ENCODE assay signal across 33 cellular contexts in the genomic region with DNA sequence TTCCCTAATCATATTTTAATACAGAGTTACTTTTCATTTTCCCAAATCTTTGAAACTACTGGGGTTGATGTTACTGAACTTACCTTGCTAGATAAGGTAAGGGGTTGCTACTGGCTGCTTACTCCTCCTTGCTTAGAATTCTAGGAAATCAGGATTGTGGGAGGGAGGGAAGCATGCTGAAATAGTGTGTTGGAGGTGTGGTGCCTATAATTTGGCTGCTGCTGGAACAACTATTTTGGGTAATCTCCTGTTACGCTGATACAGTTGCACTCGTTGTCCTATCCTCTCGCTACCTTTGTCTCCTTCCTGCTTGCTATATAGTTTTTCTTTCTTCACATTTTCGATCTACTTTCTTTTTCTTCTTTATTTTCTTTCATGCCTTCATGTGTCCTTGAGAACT.
DNase-seq lines count a peak whose midpoint lies in the region; ATAC-seq and TF ChIP-seq lines count a peak whose summit lies in the region.
"Had no signal": no experiment of that assay in that cellular context is flagged by ENCODE, and none has a peak within 500 bp of the region (broad histone marks: within the 10 kb centered on the region; RNA-seq: fewer than 3 reads in every experiment).

No MANE protein-coding gene starts in this region.

- peak overlapping the region; percentile 26 for H3K27ac Mint-ChIP-seq in endodermal cell
- H3K27ac Mint-ChIP-seq: B cell; CD14-positive monocyte; CD4-positive, alpha-beta memory T cell; CD4-positive, alpha-beta T cell; CD4-positive, CD25-positive, alpha-beta regulatory T cell; CD8-positive, alpha-beta memory T cell; CD8-positive, alpha-beta T cell had no signal

- H2BK5ac ChIP-seq in mesendoderm (ENCODE audit: low read length): peak overlapping the region; percentile 53

- ATAC-seq in HG03442 (IDR thresholded peaks at IDR 0.05; ENCODE audit: unreplicated experiment): no peak
- ATAC-seq: A549; CD8-positive, alpha-beta T cell had no signal

- CTCF ChIA-PET in A673 (lab: Charles Lee): no interaction called here

- H2AK5ac ChIP-seq in mesendoderm (ENCODE audit: low read length): no peak overlapping the region

- TF ChIP-seq CTCF in endodermal cell (conservative IDR thresholded peaks at IDR 0.05): no peak
- TF ChIP-seq CTCF in A673 (conservative IDR thresholded peaks at IDR 0.05; ENCODE audit: low read depth, low read length): no peak

- no peak overlapping the region for H4K5ac ChIP-seq in mesendoderm (ENCODE audit: low read length)

- H3K36me3 Mint-ChIP-seq in endodermal cell (ENCODE audit: low read depth): no peaks in the 10 kb centered on the region
- H3K36me3 Mint-ChIP-seq: CD14-positive monocyte; CD4-positive, alpha-beta memory T cell; CD4-positive, CD25-positive, alpha-beta regulatory T cell; CD8-positive, alpha-beta memory T cell; CD8-positive, alpha-beta T cell had no signal

- no peak overlapping the region for H3K9ac ChIP-seq in endodermal cell (ENCODE audit: extremely low read depth, low read length, poor library complexity, severe bottlenecking)
- no peak overlapping the region for H3K9ac ChIP-seq in mesendoderm (ENCODE audit: low read length)
- H3K9ac ChIP-seq: BLaER1; BLaER1 treated with 17β-estradiol and CSF1 and Interleukin-3, amounts not matched to agents 10 nM and 100 nM had no signal

- no peak overlapping the region for H3K4me3 Mint-ChIP-seq in endodermal cell
- H3K4me3 Mint-ChIP-seq: B cell; CD14-positive monocyte; CD4-positive, alpha-beta memory T cell; CD4-positive, alpha-beta T cell; CD4-positive, CD25-positive, alpha-beta regulatory T cell; CD8-positive, alpha-beta memory T cell; CD8-positive, alpha-beta T cell had no signal

- no peak overlapping the region for H3K23ac ChIP-seq in mesendoderm (ENCODE audit: low read length)

- H2BK15ac ChIP-seq in mesendoderm (replicated peaks; ENCODE audit: low read depth): no peak overlapping the region

- H3K4me1 ChIP-seq in endodermal cell (ENCODE audit: control insufficient read depth, insufficient read depth, low read length): peaks cover 28% of the 10 kb centered on the region
- peaks cover 8% of the 10 kb centered on the region for H3K4me1 ChIP-seq in mesendoderm (ENCODE audit: control insufficient read depth, low read depth, low read length)
- H3K4me1 ChIP-seq in A673 (ENCODE audit: insufficient read depth, low read length, poor library complexity, severe bottlenecking): no peaks in the 10 kb centered on the region
- H3K4me1 ChIP-seq: A549, BE2C, BLaER1, Caco-2 had no signal

- no peaks in the 10 kb centered on the region for H3K79me2 ChIP-seq in mesendoderm (ENCODE audit: control insufficient read depth, insufficient read depth, low read length)

- no peak overlapping the region for H3K4me3 ChIP-seq in endodermal cell (ENCODE audit: low read length)
- H3K4me3 ChIP-seq in mesendoderm (ENCODE audit: low read length): no peak overlapping the region
- no peak overlapping the region for H3K4me3 ChIP-seq in A673 (ENCODE audit: low read depth, low read length, poor library complexity, severe bottlenecking)
- H3K4me3 ChIP-seq: A549; BLaER1; BLaER1 treated with 17β-estradiol and CSF1 and Interleukin-3, amounts not matched to agents 10 nM and 100 nM had no signal

- H3K27me3 Mint-ChIP-seq in endodermal cell (ENCODE audit: insufficient read depth): peaks cover 3% of the 10 kb centered on the region
- H3K27me3 Mint-ChIP-seq: B cell; CD4-positive, alpha-beta memory T cell; CD4-positive, alpha-beta T cell; CD4-positive, CD25-positive, alpha-beta regulatory T cell; CD8-positive, alpha-beta memory T cell had no signal

- WGBS in endodermal cell (ENCODE audit: insufficient coverage in 1 of 2, insufficient read length in 1 of 2), 2 experiments: 86 to 97% methylated on average over 4 of the region's 4 CpGs
- WGBS in mesendoderm (ENCODE audit: extremely low coverage, insufficient coverage, low lambda C conversion rate): no CpG with 5 or more reads among the region's 4 CpGs

- peak overlapping the region; percentile 47 for H3K56ac ChIP-seq in mesendoderm (ENCODE audit: low read length)

- H3K79me1 ChIP-seq in mesendoderm (ENCODE audit: low read length): no peaks in the 10 kb centered on the region

- H3K4ac ChIP-seq in mesendoderm (ENCODE audit: low read depth, low read length): no peak overlapping the region

- peaks cover 2% of the 10 kb centered on the region for H3K9me3 Mint-ChIP-seq in endodermal cell

- H3K4me2 ChIP-seq in mesendoderm (ENCODE audit: low read length): no peak overlapping the region
- H3K4me2 ChIP-seq: A549; BLaER1; BLaER1 treated with 17β-estradiol and CSF1 and Interleukin-3, amounts not matched to agents 10 nM and 100 nM had no signal

- H4K8ac ChIP-seq in mesendoderm (ENCODE audit: low read depth, low read length): no peak overlapping the region

- POLR2A ChIA-PET in A673 (lab: Charles Lee; ENCODE audit: low non-redundant PET): no interaction called here

- no peak for DNase-seq in endodermal cell
- no peak for DNase-seq in mesendoderm
- peak; percentile 11 for DNase-seq in putamen (ENCODE audit: low spot score)
- no peak for DNase-seq in SHP77 treated with DMSO at 0.1 percent for 48 hours (lab: John Stamatoyannopoulos, UW)
- DNase-seq in A673 (ENCODE audit: low spot score): no peak
- DNase-seq: 8988T; ACHN; AML-193; BE2C; C1 segment of cervical spinal cord; Caco-2; Calu3; CD4-positive, alpha-beta memory T cell; CD4-positive, alpha-beta T cell; CD4-positive, CD25-positive, alpha-beta regulatory T cell; CD8-positive, alpha-beta memory T cell; CD8-positive, alpha-beta T cell; COR-L47; DMS 273 treated with DMSO at 0.1 percent for 48 hours; DMS153; DMS53; DMS79; DMS79 treated with DMSO at 0.1 percent for 48 hours; DND-41; EL had no signal

- H3K36me3 ChIP-seq in endodermal cell (ENCODE audit: control insufficient read depth, insufficient read depth, low read length) (no peaks in the 10 kb centered on the region), mesendoderm (ENCODE audit: control insufficient read depth, insufficient read depth, low read length) (no peaks in the 10 kb centered on the region), A673 (ENCODE audit: insufficient read depth, low read length, poor library complexity, severe bottlenecking) (no peaks in the 10 kb centered on the region)
- H3K36me3 ChIP-seq: BE2C; BLaER1; BLaER1 treated with 17β-estradiol and CSF1 and Interleukin-3, amounts not matched to agents 10 nM and 100 nM had no signal

- BruUV-seq in A673 (replicated peaks; lab: Mats Ljungman, UMichigan): no TSS peak

- H2BK120ac ChIP-seq in mesendoderm (ENCODE audit: low read depth, low read length): peak overlapping the region; percentile 95

- H3K27me3 ChIP-seq in endodermal cell (ENCODE audit: control insufficient read depth, insufficient read depth, low read length, poor library complexity, severe bottlenecking) (no peaks in the 10 kb centered on the region), mesendoderm (ENCODE audit: insufficient read depth, low read length, poor library complexity) (no peaks in the 10 kb centered on the region), A673 (replicated peaks; ENCODE audit: insufficient read depth, low read depth, low read length, poor library complexity) (no peaks in the 10 kb centered on the region)
- H3K27me3 ChIP-seq: BE2C; BLaER1; BLaER1 treated with 17β-estradiol and CSF1 and Interleukin-3, amounts not matched to agents 10 nM and 100 nM had no signal

- H3K27ac ChIP-seq in endodermal cell (ENCODE audit: low read depth, low read length) (no peak overlapping the region), mesendoderm (ENCODE audit: low read depth, low read length) (no peak overlapping the region), A673 (ENCODE audit: low read depth, low read length, poor library complexity, severe bottlenecking) (no peak overlapping the region)
- H3K27ac ChIP-seq: 22Rv1; A549; BLaER1; BLaER1 treated with 17β-estradiol and CSF1 and Interleukin-3, amounts not matched to agents 10 nM and 100 nM; C4-2B had no signal

- no peaks in the 10 kb centered on the region for H3K9me3 ChIP-seq in endodermal cell (ENCODE audit: control insufficient read depth, low read length)
- no peaks in the 10 kb centered on the region for H3K9me3 ChIP-seq in A673 (ENCODE audit: low read depth, low read length, poor library complexity, severe bottlenecking)
- H3K9me3 ChIP-seq: BE2C; BLaER1; BLaER1 treated with 17β-estradiol and CSF1 and Interleukin-3, amounts not matched to agents 10 nM and 100 nM; Caco-2 had no signal

- peaks cover 51% of the 10 kb centered on the region for H3K4me1 Mint-ChIP-seq in endodermal cell
- H3K4me1 Mint-ChIP-seq: B cell; CD4-positive, alpha-beta memory T cell; CD4-positive, CD25-positive, alpha-beta regulatory T cell; CD8-positive, alpha-beta memory T cell had no signal

- intact Hi-C loops in A673 (cut with micrococcal nuclease; ENCODE audit: unreplicated experiment): no loop called here

- no peak overlapping the region for H3K18ac ChIP-seq in mesendoderm (ENCODE audit: low read length)
